Comparison of ENCODE assay signal across 23 cellular contexts in the genomic region with DNA sequence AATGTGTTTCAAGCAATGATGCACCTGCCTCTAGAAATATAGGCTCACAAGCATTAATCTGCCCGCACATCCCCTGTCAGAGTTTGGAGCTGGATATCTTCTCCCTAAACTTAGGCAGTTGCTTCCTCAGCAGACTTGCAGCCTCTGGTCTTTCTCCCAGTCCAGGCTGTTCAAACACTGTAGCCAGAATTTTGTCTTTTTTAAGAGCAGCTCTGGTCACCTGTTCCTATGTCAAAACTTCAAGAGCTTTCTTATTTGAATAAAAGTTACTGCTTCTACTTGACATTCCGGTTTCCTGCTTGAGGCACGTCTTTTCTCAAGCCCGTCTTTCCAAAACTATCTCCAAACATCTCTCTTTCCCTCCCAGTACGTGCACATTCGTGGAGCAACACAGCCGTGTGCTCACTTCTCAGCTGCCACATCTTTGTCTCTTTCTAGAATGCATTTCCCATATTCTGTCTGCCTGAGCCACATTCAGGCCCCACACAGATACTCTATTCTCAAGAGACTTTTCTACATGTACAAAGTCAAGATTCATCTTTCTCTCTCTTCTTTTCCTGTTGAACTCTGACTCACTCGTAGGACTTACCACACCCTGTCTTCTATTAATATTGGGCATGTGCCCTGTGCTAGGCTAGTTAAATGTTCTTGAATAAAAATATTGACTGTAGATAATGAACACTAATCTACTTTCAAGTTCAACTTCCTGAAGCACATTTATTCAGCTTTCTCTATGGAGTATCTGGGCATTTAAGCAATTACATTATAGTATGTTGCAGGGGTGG.
A peak's percentile ranks its signal among the peaks of the same experiment; 100 is the strongest.
DNase-seq lines count a peak whose midpoint lies in the region; ATAC-seq and TF ChIP-seq lines count a peak whose summit lies in the region.
"Had no signal": no experiment of that assay in that cellular context is flagged by ENCODE, and none has a peak within 500 bp of the region (broad histone marks: within the 10 kb centered on the region; RNA-seq: fewer than 3 reads in every experiment).

No MANE protein-coding gene starts in this region.

- H3K23ac ChIP-seq in neuronal stem cell (ENCODE audit: low read depth, low read length, poor library complexity) = no peak overlapping the region

- no peak overlapping the region for H2BK5ac ChIP-seq in neuronal stem cell (ENCODE audit: low read length)

- H4K91ac ChIP-seq in neuronal stem cell (ENCODE audit: low read depth, low read length, poor library complexity) = no peak overlapping the region

- H3K27ac Mint-ChIP-seq in activated CD4-positive, alpha-beta T cell treated with anti-CD3 and anti-CD28 coated beads, Interleukin-2, amount 10 ng/mL, durations not matched to agents 24 days and 14 days = no peak overlapping the region
- H3K27ac Mint-ChIP-seq: CD4-positive, alpha-beta T cell; GM23338 had no signal

- no peaks in the 10 kb centered on the region for H3K4me1 Mint-ChIP-seq in activated CD4-positive, alpha-beta T cell treated with anti-CD3 and anti-CD28 coated beads, Interleukin-2, amount 10 ng/mL, durations not matched to agents 24 days and 14 days
- H3K4me1 Mint-ChIP-seq: GM23338 had no signal

- H3K4me2 ChIP-seq in BLaER1 treated with 17β-estradiol and CSF1 and Interleukin-3, amounts not matched to agents 10 nM and 100 nM = peak overlapping the region; percentile 10 to 53 (median 26); a peak in 18 of 22 replicates
- no peak overlapping the region for H3K4me2 ChIP-seq in neuronal stem cell (ENCODE audit: insufficient read depth, low read length, poor library complexity, severe bottlenecking)
- H3K4me2 ChIP-seq: A549, GM23338, KMS-11 had no signal

- H3K4ac ChIP-seq in neuronal stem cell (ENCODE audit: low read length) = no peak overlapping the region

- H4K8ac ChIP-seq in neuronal stem cell (ENCODE audit: low read depth, low read length) = no peak overlapping the region

- peaks cover 5% of the 10 kb centered on the region for H3K9me3 Mint-ChIP-seq in activated CD4-positive, alpha-beta T cell treated with anti-CD3 and anti-CD28 coated beads, Interleukin-2, amount 10 ng/mL, durations not matched to agents 24 days and 14 days
- H3K9me3 Mint-ChIP-seq: GM23338 had no signal

- H3K27ac ChIP-seq in BLaER1 treated with 17β-estradiol and CSF1 and Interleukin-3, amounts not matched to agents 10 nM and 100 nM = no peak overlapping the region
- H3K27ac ChIP-seq in foreskin keratinocyte = no peak overlapping the region
- no peak overlapping the region for H3K27ac ChIP-seq in neuronal stem cell (replicated peaks; ENCODE audit: low read length)
- H3K27ac ChIP-seq in esophagus muscularis mucosa (replicated peaks in 1 of 4) = no peak overlapping the region
- H3K27ac ChIP-seq: A549, KMS-11 had no signal

- no peak overlapping the region for H3K4me3 ChIP-seq in BLaER1 treated with 17β-estradiol and CSF1 and Interleukin-3, amounts not matched to agents 10 nM and 100 nM
- no peak overlapping the region for H3K4me3 ChIP-seq in neuronal stem cell (ENCODE audit: low read length in 2 of 2)
- H3K4me3 ChIP-seq in esophagus muscularis mucosa = no peak overlapping the region
- H3K4me3 ChIP-seq: A549, GM23338 had no signal

- peak; percentile 80 for ATAC-seq in foreskin keratinocyte
- no peak for ATAC-seq in HG02885 (IDR thresholded peaks at IDR 0.05; ENCODE audit: poor library complexity, unreplicated experiment)
- no peak for ATAC-seq in HG03521 (IDR thresholded peaks at IDR 0.05; ENCODE audit: unreplicated experiment)
- ATAC-seq: A549, GM23338 had no signal

- no peak overlapping the region for H2BK12ac ChIP-seq in neuronal stem cell (ENCODE audit: low read length)

- no CpG with 5 or more reads among the region's 8 CpGs for WGBS in neuronal stem cell (ENCODE audit: extremely low coverage in 2 of 2, insufficient read length in 2 of 2, insufficient replicate concordance in 1 of 2), 2 donors
- 73% methylated on average over 8 of the region's 8 CpGs for WGBS in esophagus muscularis mucosa

- no peaks in the 10 kb centered on the region for H3K27me3 Mint-ChIP-seq in activated CD4-positive, alpha-beta T cell treated with anti-CD3 and anti-CD28 coated beads, Interleukin-2, amount 10 ng/mL, durations not matched to agents 24 days and 14 days
- H3K27me3 Mint-ChIP-seq: CD4-positive, alpha-beta T cell had no signal

- intact Hi-C loops in esophagus muscularis mucosa (cut with DNase I) = no loop called here
- intact Hi-C loops in activated CD4-positive, alpha-beta T cell treated with anti-CD3 and anti-CD28 coated beads, Interleukin-2, amount 10 ng/mL, durations not matched to agents 24 days and 14 days (cut with micrococcal nuclease) = no loop called here

- no peak overlapping the region for H3K9ac ChIP-seq in BLaER1 treated with 17β-estradiol and CSF1 and Interleukin-3, amounts not matched to agents 10 nM and 100 nM
- no peak overlapping the region for H3K9ac ChIP-seq in neuronal stem cell (ENCODE audit: low read depth, low read length, poor library complexity)
- H3K9ac ChIP-seq: KMS-11 had no signal

- no peaks in the 10 kb centered on the region for H3K36me3 ChIP-seq in BLaER1 treated with 17β-estradiol and CSF1 and Interleukin-3, amounts not matched to agents 10 nM and 100 nM
- H3K36me3 ChIP-seq in neuronal stem cell (replicated peaks in 1 of 2; ENCODE audit: control insufficient read depth in 2 of 2, insufficient read depth in 2 of 2, low read length in 2 of 2) (no peaks in the 10 kb centered on the region), esophagus muscularis mucosa (no peaks in the 10 kb centered on the region)
- H3K36me3 ChIP-seq: BE2C had no signal

- no peaks in the 10 kb centered on the region for H3K9me3 ChIP-seq in BLaER1 treated with 17β-estradiol and CSF1 and Interleukin-3, amounts not matched to agents 10 nM and 100 nM (replicated peaks in 1 of 11)
- H3K9me3 ChIP-seq in neuronal stem cell (replicated peaks in 1 of 2; ENCODE audit: control insufficient read depth in 2 of 2, insufficient read depth in 1 of 2, low read depth in 1 of 2, low read length in 2 of 2) (no peaks in the 10 kb centered on the region), esophagus muscularis mucosa (no peaks in the 10 kb centered on the region)
- H3K9me3 ChIP-seq: A549, BE2C, Caco-2 had no signal

- TF ChIP-seq POLR2A in esophagus muscularis mucosa (IDR thresholded peaks at IDR 0.05; ENCODE audit: low read depth) = no peak

- H2BK120ac ChIP-seq in neuronal stem cell (ENCODE audit: low read depth, low read length) = no peak overlapping the region

- peak overlapping the region; percentile 40 for H2AFZ ChIP-seq in neuronal stem cell (ENCODE audit: low read length)
- H2AFZ ChIP-seq: GM23338 had no signal

- H3K36me3 Mint-ChIP-seq in activated CD4-positive, alpha-beta T cell treated with anti-CD3 and anti-CD28 coated beads, Interleukin-2, amount 10 ng/mL, durations not matched to agents 24 days and 14 days (ENCODE audit: low read depth) = no peaks in the 10 kb centered on the region

- no peak overlapping the region for H3K18ac ChIP-seq in neuronal stem cell (ENCODE audit: low read length)

- no peak overlapping the region for H2AK5ac ChIP-seq in neuronal stem cell (ENCODE audit: low read depth, low read length)

- H3K27me3 ChIP-seq in BLaER1 treated with 17β-estradiol and CSF1 and Interleukin-3, amounts not matched to agents 10 nM and 100 nM = no peaks in the 10 kb centered on the region
- H3K27me3 ChIP-seq in foreskin keratinocyte (no peaks in the 10 kb centered on the region), neuronal stem cell (ENCODE audit: control insufficient read depth in 3 of 3, insufficient read depth in 3 of 3, low read depth in 1 of 3, low read length in 3 of 3) (no peaks in the 10 kb centered on the region), esophagus muscularis mucosa (no peaks in the 10 kb centered on the region)
- H3K27me3 ChIP-seq: BE2C had no signal

- H3K14ac ChIP-seq in neuronal stem cell (ENCODE audit: low read length) = no peak overlapping the region

- no peaks in the 10 kb centered on the region for H3K79me1 ChIP-seq in neuronal stem cell (ENCODE audit: low read depth, low read length)

- H4K20me1 ChIP-seq in BLaER1 treated with 17β-estradiol and CSF1 and Interleukin-3, amounts not matched to agents 10 nM and 100 nM = no peaks in the 10 kb centered on the region

- H3K4me1 ChIP-seq in BLaER1 treated with 17β-estradiol and CSF1 and Interleukin-3, amounts not matched to agents 10 nM and 100 nM = peaks cover 6 to 15% (median 12%) of the 10 kb centered on the region in 10 experiments; a peak in 18 of 20 replicates
- H3K4me1 ChIP-seq in foreskin keratinocyte (peaks cover 8% of the 10 kb centered on the region), neuronal stem cell (ENCODE audit: control insufficient read depth in 2 of 2, insufficient read depth in 1 of 2, low read depth in 1 of 2, low read length in 2 of 2) (no peaks in the 10 kb centered on the region), esophagus muscularis mucosa (no peaks in the 10 kb centered on the region)
- H3K4me1 ChIP-seq: A549, Caco-2 had no signal

- no peak for TF ChIP-seq EP300 in esophagus muscularis mucosa (IDR thresholded peaks at IDR 0.05)

- TF ChIP-seq CTCF in foreskin keratinocyte (conservative IDR thresholded peaks at IDR 0.05) = no peak
- TF ChIP-seq CTCF in esophagus muscularis mucosa (IDR thresholded peaks at IDR 0.05) = no peak

- H3K4me3 Mint-ChIP-seq in activated CD4-positive, alpha-beta T cell treated with anti-CD3 and anti-CD28 coated beads, Interleukin-2, amount 10 ng/mL, durations not matched to agents 24 days and 14 days = no peak overlapping the region
- H3K4me3 Mint-ChIP-seq: CD4-positive, alpha-beta T cell; GM23338 had no signal

- no peak overlapping the region for H2BK15ac ChIP-seq in neuronal stem cell (ENCODE audit: low read length)

- DNase-seq in RPMI7951 (ENCODE audit: low read depth) (peak; percentile 2), foreskin keratinocyte (peak in 1 of 2 donors; percentile 22), neuronal stem cell (ENCODE audit: low spot score) (no peak), esophagus muscularis mucosa (ENCODE audit: extremely low spot score) (no peak)
- DNase-seq in activated CD4-positive, alpha-beta T cell treated with anti-CD3 and anti-CD28 coated beads, Interleukin-2, amount 10 ng/mL, durations not matched to agents 24 days and 14 days = no peak
- DNase-seq: BE2C; Caco-2; CD4-positive, alpha-beta T cell; HCEC 1CT; IMR-90; NCI-H1092 treated with DMSO at 0.1 percent for 48 hours; NCI-H146; NCI-H2029; NCI-H2227 treated with DMSO at 0.1 percent for 48 hours; NCI-H510A treated with DMSO at 0.1 percent for 48 hours; NCI-H774; SHP77 had no signal
